9 cellular contexts compared by ENCODE assay signal in the genomic region with DNA sequence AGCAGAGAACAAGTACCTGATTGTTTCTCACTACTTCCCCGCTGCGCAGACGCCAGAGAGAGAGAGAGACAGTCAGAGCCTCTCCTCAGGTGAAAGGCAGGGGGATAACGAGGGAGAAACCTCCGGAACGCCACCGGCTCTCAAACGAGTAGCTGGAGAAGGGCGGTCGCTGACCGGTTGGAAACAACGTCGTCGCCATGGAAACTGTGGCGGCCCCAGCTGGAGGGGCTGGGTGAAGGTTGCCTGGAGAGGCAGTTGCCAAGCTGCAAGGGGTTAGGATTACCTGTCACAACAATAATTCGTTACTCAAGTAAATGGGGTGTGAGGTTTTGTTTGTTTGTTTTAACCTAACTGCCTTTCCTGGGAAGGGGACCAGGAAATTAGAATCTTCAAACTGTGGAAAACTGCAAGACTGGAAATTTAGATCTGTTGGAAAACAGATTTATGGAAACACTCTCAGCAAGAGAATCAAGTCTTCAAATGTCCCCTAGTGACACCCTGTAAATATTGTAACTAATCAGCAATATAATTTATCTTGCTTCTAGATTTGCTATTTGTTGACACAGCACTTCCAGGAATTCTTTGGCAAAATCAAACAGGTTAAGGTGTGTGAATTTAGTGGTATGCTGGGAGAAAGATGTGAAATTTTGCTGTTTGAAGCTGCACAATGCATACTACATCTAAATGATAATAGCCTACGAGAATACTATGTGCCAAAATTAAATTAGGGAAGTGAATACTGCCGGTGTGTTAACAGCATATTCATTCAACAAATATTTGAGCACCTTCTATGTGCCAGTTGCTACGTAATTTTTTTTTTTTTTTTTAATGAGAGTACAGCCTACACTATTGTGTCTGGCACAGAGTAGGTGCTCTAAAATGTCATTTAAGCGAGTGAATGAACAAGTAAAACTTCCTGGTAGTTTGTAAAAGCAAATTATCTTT. TPM values are rescaled to one million over a fixed set of nuclear protein-coding genes. Genes with fewer than 3 reads are reported as not detected.
DNase-seq lines count a peak whose midpoint lies in the region; ATAC-seq and TF ChIP-seq lines count a peak whose summit lies in the region.
"Had no signal": no experiment of that assay in that cellular context is flagged by ENCODE, and none has a peak within 500 bp of the region (broad histone marks: within the 10 kb centered on the region; RNA-seq: fewer than 3 reads in every experiment).

DNAH12 (minus strand) TSS at position 164 of the 945 bp plus-strand sequence. CDS start 1,474 bp downstream, outside the sequence.

- no peaks in the 10 kb centered on the region for H3K9me3 Mint-ChIP-seq in activated T-helper 2 cell treated with anti-CD3 and anti-CD28 coated beads, Interferon-gamma antibody, Interleukin-2, Interleukin-4, amounts not matched to agents 10 μg/mL and 5 μg/mL and 100 μg/mL, durations not matched to agents 14 hours and 24 hours and 36 hours

- TF ChIP-seq EP300 in stomach (IDR thresholded peaks at IDR 0.05) = no peak

- H3K4me3 ChIP-seq in iPS DF 6.9 (ENCODE audit: low read length) (no peak within 1 kb of the TSS; the same call in 1 of the 2 replicates), stomach (peak within 1 kb of the TSS; percentile 11 to 38 (median 27))

- no peak within 1 kb of the TSS for H3K27ac ChIP-seq in iPS DF 6.9 (ENCODE audit: low read length)
- peak within 1 kb of the TSS in 1 of 5 donors; percentile 33 for H3K27ac ChIP-seq in stomach

- intact Hi-C loops in activated T-helper 2 cell treated with anti-CD3 and anti-CD28 coated beads, Interferon-gamma antibody, Interleukin-2, Interleukin-4, amounts not matched to agents 10 μg/mL and 5 μg/mL and 100 μg/mL, durations not matched to agents 14 hours and 24 hours and 36 hours (cut with micrococcal nuclease) = no loop called here
- intact Hi-C loops in stomach (cut with DNase I; ENCODE audit: low total_unique reads) = no loop called here

- H3K9me3 ChIP-seq in iPS DF 6.9 (ENCODE audit: control insufficient read depth, insufficient read depth, low read length) (no peaks in the 10 kb centered on the region), stomach (no peaks in the 10 kb centered on the region)

- H3K4me3 Mint-ChIP-seq in activated T-helper 2 cell treated with anti-CD3 and anti-CD28 coated beads, Interferon-gamma antibody, Interleukin-2, Interleukin-4, amounts not matched to agents 10 μg/mL and 5 μg/mL and 100 μg/mL, durations not matched to agents 14 hours and 24 hours and 36 hours (ENCODE audit: low read depth) = peak within 1 kb of the TSS; percentile 21

- H3K27me3 ChIP-seq in iPS DF 6.9 (ENCODE audit: control insufficient read depth, insufficient read depth, low read length) = no peaks in the 10 kb centered on the region; the same call in 1 of the 2 replicates
- no peaks in the 10 kb centered on the region for H3K27me3 ChIP-seq in stomach

- H3K4me1 Mint-ChIP-seq in activated T-helper 2 cell treated with anti-CD3 and anti-CD28 coated beads, Interferon-gamma antibody, Interleukin-2, Interleukin-4, amounts not matched to agents 10 μg/mL and 5 μg/mL and 100 μg/mL, durations not matched to agents 14 hours and 24 hours and 36 hours (ENCODE audit: low read depth) = peaks cover 6% of the 10 kb centered on the region

- H3K4me1 ChIP-seq in iPS DF 6.9 (ENCODE audit: control insufficient read depth, insufficient read depth, low read length) (no peaks in the 10 kb centered on the region), stomach (peaks cover 0 to 22% (median 10%) of the 10 kb centered on the region in 4 donors)

- no peaks in the 10 kb centered on the region for H3K36me3 ChIP-seq in iPS DF 6.9 (ENCODE audit: control insufficient read depth, insufficient read depth, low read length)
- H3K36me3 ChIP-seq in stomach = no peaks in the 10 kb centered on the region

- peak; percentile 33 for DNase-seq in EL
- peak; percentile 75 for DNase-seq in NCI-H1092 treated with DMSO at 0.1 percent for 48 hours (lab: John Stamatoyannopoulos, UW)
- no peak for DNase-seq in activated T-helper 2 cell treated with anti-CD3 and anti-CD28 coated beads, Interferon-gamma antibody, Interleukin-2, Interleukin-4, amounts not matched to agents 10 μg/mL and 5 μg/mL and 100 μg/mL, durations not matched to agents 14 hours and 24 hours and 36 hours (ENCODE audit: low spot score)
- peak; percentile 82 for DNase-seq in iPS DF 6.9 (ENCODE audit: low read depth, low spot score)
- DNase-seq in stomach = peak; percentile 26
- no peak for DNase-seq in amniotic stem cell (lab: John Stamatoyannopoulos, UW)
- DNase-seq: left cardiac atrium had no signal

- ATAC-seq in HG03196 (IDR thresholded peaks at IDR 0.05; ENCODE audit: unreplicated experiment) = no peak
- ATAC-seq in HG02973 (IDR thresholded peaks at IDR 0.05; ENCODE audit: unreplicated experiment) = no peak

- no peak within 1 kb of the TSS for H3K27ac Mint-ChIP-seq in activated T-helper 2 cell treated with anti-CD3 and anti-CD28 coated beads, Interferon-gamma antibody, Interleukin-2, Interleukin-4, amounts not matched to agents 10 μg/mL and 5 μg/mL and 100 μg/mL, durations not matched to agents 14 hours and 24 hours and 36 hours

- H3K36me3 Mint-ChIP-seq in activated T-helper 2 cell treated with anti-CD3 and anti-CD28 coated beads, Interferon-gamma antibody, Interleukin-2, Interleukin-4, amounts not matched to agents 10 μg/mL and 5 μg/mL and 100 μg/mL, durations not matched to agents 14 hours and 24 hours and 36 hours (ENCODE audit: low read depth) = no peaks in the 10 kb centered on the region

- no peak for TF ChIP-seq CTCF in stomach (IDR thresholded peaks at IDR 0.05)

- H3K27me3 Mint-ChIP-seq in activated T-helper 2 cell treated with anti-CD3 and anti-CD28 coated beads, Interferon-gamma antibody, Interleukin-2, Interleukin-4, amounts not matched to agents 10 μg/mL and 5 μg/mL and 100 μg/mL, durations not matched to agents 14 hours and 24 hours and 36 hours (ENCODE audit: low read depth) = peaks cover 4% of the 10 kb centered on the region

- no peak for TF ChIP-seq POLR2A in stomach (IDR thresholded peaks at IDR 0.05)

- no CpG with 5 or more reads among the region's 20 CpGs for WGBS in iPS DF 6.9 (ENCODE audit: insufficient coverage, insufficient read length)
- whole genome bisulfite sequencing in stomach, 5 donors = 5 to 8% (median 6%) methylated on average over 20 of the region's 20 CpGs

RNA-seq across cellular contexts. Expression of gene DNAH12, which starts in this region (rescaled TPM):
- 0.11 TPM in 1 of 2 replicates, not detected in the other for total RNA-seq in activated T-helper 2 cell treated with anti-CD3 and anti-CD28 coated beads, Interferon-gamma antibody, Interleukin-2, Interleukin-4, amounts not matched to agents 10 μg/mL and 5 μg/mL and 100 μg/mL, durations not matched to agents 14 hours and 24 hours and 36 hours
- 1 to 10 TPM in 1 of 5 donors, under 1 TPM in 2, not detected in 2; 0.73 to 8.2 (median 0.89) TPM for total RNA-seq in stomach
- polyA plus RNA-seq in stomach = under 1 TPM in 1 of 3 donors, not detected in 2; 0.23 TPM

Comparison
In these comparisons a context has a peak if more than half of its experiments do, and no peak if none do; other contexts are left out.
1. DNase-seq: peak in EL (single experiment), NCI-H1092 treated with DMSO at 0.1 percent for 48 hours (single experiment), iPS DF 6.9 (single experiment) and stomach (single experiment); none in activated T-helper 2 cell treated with anti-CD3 and anti-CD28 coated beads, Interferon-gamma antibody, Interleukin-2, Interleukin-4, amounts not matched to agents 10 μg/mL and 5 μg/mL and 100 μg/mL, durations not matched to agents 14 hours and 24 hours and 36 hours (single experiment) and amniotic stem cell (single experiment).